ENCODE assay signal across 8 cellular contexts in genomic region chr12:124919646-124920352, GRCh38. TPM values are rescaled to one million over a fixed set of nuclear protein-coding genes. Genes with fewer than 3 reads are reported as not detected.
DNase-seq lines count a peak whose midpoint lies in the region; ATAC-seq, FAIRE-seq and TF ChIP-seq lines count a peak whose summit lies in the region.

No MANE protein-coding gene starts in this region.

- peak overlapping the region; percentile 99 for H3K27ac Mint-ChIP-seq in T-helper 17 cell

- TF ChIP-seq CTCF in epithelial cell of esophagus (IDR thresholded peaks at IDR 0.05; ENCODE audit: insufficient read depth, low read depth, low read length, missing control alignments) = no peak

- no peak for ATAC-seq in T-helper 17 cell

- no peaks in the 10 kb centered on the region for H3K27me3 Mint-ChIP-seq in T-helper 17 cell

- peak overlapping the region; percentile 80 for H3K4me3 Mint-ChIP-seq in T-helper 17 cell

- peak overlapping the region; percentile 0 for H3K4me3 ChIP-seq in epithelial cell of esophagus (ENCODE audit: low read length)

- peak; percentile 73 for FAIRE-seq in GM19239 (lab: Jason Lieb, UNC)

- DNase-seq in GM19239 (ENCODE audit: insufficient read length, low spot score) = no peak
- no peak for DNase-seq in T-helper 17 cell
- DNase-seq in epithelial cell of esophagus (ENCODE audit: low read depth) = peak; percentile 93
- DNase-seq in pons (ENCODE audit: low spot score) = peak; percentile 58
- no peak for DNase-seq in NCI-H187 treated with DMSO at 0.1 percent for 48 hours (lab: John Stamatoyannopoulos, UW)
- DNase-seq in NCI-H69 (lab: John Stamatoyannopoulos, UW) = no peak
- DNase-seq in NCI-H1436 (lab: John Stamatoyannopoulos, UW) = no peak
- DNase-seq in activated gamma-delta T cell (lab: John Stamatoyannopoulos, UW) = no peak

- no peaks in the 10 kb centered on the region for H3K36me3 Mint-ChIP-seq in T-helper 17 cell (ENCODE audit: low read depth)

- no peaks in the 10 kb centered on the region for H3K9me3 ChIP-seq in T-helper 17 cell (ENCODE audit: control insufficient read depth, low read length, poor library complexity, severe bottlenecking)

- H3K4me1 Mint-ChIP-seq in T-helper 17 cell = peaks cover 56% of the 10 kb centered on the region

RNA-seq across cellular contexts. Expression of gene UBC, which starts 5.3 kb away (rescaled TPM):
- total RNA-seq in T-helper 17 cell = 1,000 to 10,000 TPM; 1,335 to 1,398 TPM

RNA-seq across cellular contexts. Expression of gene SCARB1, which starts 56.1 kb away (rescaled TPM):
- total RNA-seq in T-helper 17 cell = 1 to 10 TPM; 1.3 to 1.7 TPM

Comparison
In these comparisons a context has a peak if more than half of its experiments do, and no peak if none do; other contexts are left out.
1. DNase-seq: peak in epithelial cell of esophagus (single experiment) and pons (single experiment); none in GM19239 (single experiment), T-helper 17 cell (0 of 3), NCI-H187 treated with DMSO at 0.1 percent for 48 hours (single experiment), NCI-H69 (single experiment), NCI-H1436 (single experiment) and activated gamma-delta T cell (single experiment).